In the genomic region with DNA sequence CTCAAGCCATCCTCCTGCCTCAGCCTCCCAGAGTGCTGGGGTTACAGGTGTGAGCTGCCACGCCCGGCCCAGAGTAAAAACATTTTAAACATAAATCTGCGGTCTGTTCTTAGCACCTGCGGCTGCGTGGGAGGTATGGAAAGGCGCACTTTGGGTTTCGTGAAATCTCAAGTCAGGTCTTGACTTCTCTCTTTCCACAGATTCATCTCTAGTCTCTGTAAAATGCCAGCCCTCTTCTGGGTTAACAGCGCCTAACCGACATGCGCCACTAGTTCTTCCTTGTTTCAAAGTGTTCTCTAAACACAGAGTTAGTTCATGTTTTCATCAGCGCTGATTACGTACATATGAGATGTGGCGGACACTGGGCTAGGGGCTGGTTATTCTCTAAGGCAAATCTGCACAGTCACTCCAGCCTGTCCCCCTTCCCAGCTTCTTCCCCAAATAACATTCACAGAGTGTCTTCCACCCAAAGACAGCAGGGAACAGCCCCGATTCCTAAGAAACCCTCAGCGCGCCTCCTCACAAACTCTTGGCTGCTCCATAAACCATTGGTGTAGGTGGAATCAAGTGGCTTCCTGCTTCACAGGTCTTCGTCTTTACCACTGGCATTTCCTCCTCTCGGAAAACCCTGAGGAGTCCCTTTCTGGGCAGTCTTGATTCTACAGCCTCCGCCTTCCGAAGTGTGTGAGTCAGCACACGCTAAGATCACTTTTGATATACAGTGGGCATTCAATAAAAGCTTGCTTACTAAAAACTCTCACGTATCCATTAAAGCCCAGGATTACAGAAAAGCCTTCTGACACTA, we compare ENCODE assay signal across 9 cellular contexts. TPM values are rescaled to one million over a fixed set of nuclear protein-coding genes. Genes with fewer than 3 reads are reported as not detected.
DNase-seq lines count a peak whose midpoint lies in the region; ATAC-seq and TF ChIP-seq lines count a peak whose summit lies in the region.
"Had no signal": no experiment of that assay in that cellular context is flagged by ENCODE, and none has a peak within 500 bp of the region (broad histone marks: within the 10 kb centered on the region; RNA-seq: fewer than 3 reads in every experiment).

No MANE protein-coding gene starts in this region.

- peak overlapping the region; percentile 93 for H2AFZ ChIP-seq in osteoblast (ENCODE audit: low read length)

- TF ChIP-seq CTCF in osteoblast (IDR thresholded peaks at IDR 0.05; ENCODE audit: extremely low read depth, low read depth, low read length) (no peak), upper lobe of right lung (IDR thresholded peaks at IDR 0.05) (no peak)

- peak overlapping the region; percentile 93 for H3K4me3 ChIP-seq in osteoblast (ENCODE audit: insufficient read depth, low read length)
- H3K4me3 ChIP-seq in upper lobe of right lung: peak overlapping the region; percentile 85

- H3K4me2 ChIP-seq in osteoblast (ENCODE audit: insufficient read depth, low read length): peak overlapping the region; percentile 82

- H3K27me3 ChIP-seq in osteoblast (ENCODE audit: insufficient read depth, low read length) (no peaks in the 10 kb centered on the region), upper lobe of right lung (no peaks in the 10 kb centered on the region)

- H3K36me3 ChIP-seq in osteoblast (ENCODE audit: insufficient read depth, low read length) (peaks cover 3% of the 10 kb centered on the region), upper lobe of right lung (peaks cover 10% of the 10 kb centered on the region)

- H3K9me3 ChIP-seq in osteoblast (ENCODE audit: low read depth, low read length) (no peaks in the 10 kb centered on the region), upper lobe of right lung (no peaks in the 10 kb centered on the region)

- peaks cover 11% of the 10 kb centered on the region for H4K20me1 ChIP-seq in osteoblast (ENCODE audit: insufficient read depth, low read length)

- H3K27ac ChIP-seq in osteoblast (ENCODE audit: low read depth, low read length) (peak overlapping the region; percentile 92), upper lobe of right lung (peak overlapping the region; percentile 97)

- H3K4me1 ChIP-seq in osteoblast (ENCODE audit: insufficient read depth, low read length) (peaks cover 16% of the 10 kb centered on the region), upper lobe of right lung (peaks cover 9% of the 10 kb centered on the region)

- DNase-seq in GM04504 (ENCODE audit: low read depth): peak; percentile 66
- peak; percentile 75 for DNase-seq in NOMO-1 treated with DMSO at 0.1 percent for 48 hours (lab: John Stamatoyannopoulos, UW; ENCODE audit: unreplicated experiment)
- peak; percentile 67 for DNase-seq in activated T-cell treated with anti-CD3 and anti-CD28 coated beads for 48 hours (ENCODE audit: low read depth)
- DNase-seq in fibroblast of peridontal ligament (ENCODE audit: extremely low read depth): peak; percentile 72
- peak; percentile 97 for DNase-seq in osteoblast (ENCODE audit: insufficient read length, low spot score, missing footprints)
- DNase-seq in upper lobe of right lung: no peak
- no peak for DNase-seq in NCI-H446 (lab: John Stamatoyannopoulos, UW)
- DNase-seq: left cardiac atrium had no signal

- H3K79me2 ChIP-seq in osteoblast (ENCODE audit: insufficient read depth, low read length): peaks cover 51% of the 10 kb centered on the region

- intact Hi-C loops in upper lobe of right lung (cut with DNase I): no loop called here

- peak; percentile 39 for ATAC-seq in HG02759 (IDR thresholded peaks at IDR 0.05; ENCODE audit: unreplicated experiment)
- ATAC-seq in upper lobe of right lung: peak; percentile 55

RNA-seq across cellular contexts. Expression of a gene that starts 1.4 kb away (rescaled TPM):
- total RNA-seq in osteoblast: 63.0 and 64.5 TPM in 2 replicates
- total RNA-seq in upper lobe of right lung: 70.3 TPM

Comparison
In these comparisons a context has a peak if more than half of its experiments do, and no peak if none do; other contexts are left out.
1. DNase-seq: peak in GM04504 (single experiment), NOMO-1 treated with DMSO at 0.1 percent for 48 hours (single experiment), activated T-cell treated with anti-CD3 and anti-CD28 coated beads for 48 hours (single experiment), fibroblast of peridontal ligament (single experiment) and osteoblast (single experiment); none in upper lobe of right lung (single experiment) and NCI-H446 (0 of 2).